Comparison of ENCODE assay signal across 19 cellular contexts in the genomic region with DNA sequence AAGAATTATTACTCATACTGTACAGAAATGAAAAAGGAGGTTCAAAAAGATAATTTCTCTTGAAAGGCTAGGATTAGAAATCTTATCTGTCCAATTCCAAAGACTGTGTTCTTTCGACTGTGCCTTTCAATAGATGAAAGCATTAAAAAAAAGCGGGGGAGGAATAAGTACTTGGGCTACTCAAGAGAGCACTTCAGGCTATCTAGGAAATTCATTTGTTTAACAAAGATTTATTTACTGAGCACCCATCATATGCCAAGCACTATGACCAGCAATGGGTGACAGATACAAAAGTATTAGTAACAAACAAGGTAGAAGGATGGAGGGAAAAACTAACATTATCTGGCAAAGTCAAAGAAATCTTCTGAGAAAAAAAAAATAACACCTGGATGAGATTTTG.
"Had no signal": no experiment of that assay in that cellular context is flagged by ENCODE, and none has a peak within 500 bp of the region (broad histone marks: within the 10 kb centered on the region; RNA-seq: fewer than 3 reads in every experiment).

No MANE protein-coding gene starts in this region.

- H3K9me3 Mint-ChIP-seq: IgD-negative memory B cell had no signal

- H3K27ac Mint-ChIP-seq: IgD-negative memory B cell had no signal

- H3K27me3 Mint-ChIP-seq: IgD-negative memory B cell had no signal

- ATAC-seq: K562 had no signal

- H3K4me3 Mint-ChIP-seq: IgD-negative memory B cell had no signal

- DNase-seq: Kasumi-1, MM.1S, NCI-H1092 treated with DMSO at 0.1 percent for 48 hours, NCI-H1436 treated with DMSO at 0.1 percent for 48 hours, NCI-H1694, NCI-H187 treated with DMSO at 0.1 percent for 48 hours, NCI-H2029 treated with DMSO at 0.1 percent for 48 hours, NCI-H2171, NCI-H226, NCI-H446, NCI-H510A, NCI-H524 treated with DMSO at 0.1 percent for 48 hours, NCI-H69, NCI-H774, Right ventricle myocardium superior, RPMI8226, SIG-M5 had no signal
